12 cellular contexts compared by ENCODE assay signal in the genomic region with DNA sequence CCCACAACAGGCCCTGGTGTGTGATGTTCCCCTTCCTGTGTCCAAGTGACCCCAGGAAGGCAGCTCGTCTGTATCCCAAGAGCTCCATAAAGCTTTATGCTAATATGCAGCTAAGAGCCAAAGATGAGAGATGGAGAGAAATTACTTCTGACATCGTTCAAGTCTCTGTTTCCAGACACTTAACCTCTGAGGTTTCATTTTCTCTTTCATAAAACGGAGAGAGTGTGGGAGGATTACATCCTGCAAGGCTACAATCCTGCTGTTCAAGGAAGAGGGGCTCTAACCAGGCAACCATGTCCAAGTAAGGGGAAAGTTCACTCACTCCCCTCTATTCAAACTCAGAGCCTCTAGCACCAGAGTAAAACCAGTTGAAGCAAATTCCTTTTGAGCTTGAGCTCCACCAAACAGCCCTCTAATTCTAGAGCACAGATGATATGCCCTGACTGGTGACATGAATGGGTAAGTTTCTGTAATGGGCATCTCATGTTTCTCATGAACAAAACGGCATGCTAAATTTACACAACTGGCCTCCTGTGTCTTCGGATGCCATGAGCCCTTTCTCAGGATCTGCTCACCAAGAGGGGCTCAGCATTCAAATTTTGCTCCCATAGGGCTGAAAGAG.
DNase-seq lines count a peak whose midpoint lies in the region; ATAC-seq and TF ChIP-seq lines count a peak whose summit lies in the region.
"Had no signal": no experiment of that assay in that cellular context is flagged by ENCODE, and none has a peak within 500 bp of the region (broad histone marks: within the 10 kb centered on the region; RNA-seq: fewer than 3 reads in every experiment).

No MANE protein-coding gene starts in this region.

- no peaks in the 10 kb centered on the region for H3K36me3 ChIP-seq in CD8-positive, alpha-beta memory T cell (ENCODE audit: insufficient read depth, low read length)
- H3K36me3 ChIP-seq in thyroid gland, result no peaks in the 10 kb centered on the region

- H3K27me3 ChIP-seq in CD8-positive, alpha-beta memory T cell (ENCODE audit: insufficient read depth, low read length, poor library complexity, severe bottlenecking), result no peaks in the 10 kb centered on the region
- no peaks in the 10 kb centered on the region for H3K27me3 ChIP-seq in thyroid gland

- no peak for TF ChIP-seq CTCF in thyroid gland (IDR thresholded peaks at IDR 0.05)

- H3K9me3 Mint-ChIP-seq in CD8-positive, alpha-beta memory T cell, result peaks cover 0 to 1% (median 0%) of the 10 kb centered on the region in 5 donors
- H3K9me3 Mint-ChIP-seq in activated T-cell treated with anti-CD3 and anti-CD28 coated beads, Interleukin-2, amount 50 U/mL, for 72 hours, result no peaks in the 10 kb centered on the region
- H3K9me3 Mint-ChIP-seq: stimulated activated naive CD8-positive, alpha-beta T cell treated with anti-CD3 and anti-CD28 coated beads, Interleukin-15, Interleukin-2, amounts not matched to agents 100 ng/mL and 50 ng/mL, for 24 hours had no signal

- POLR2A ChIA-PET in CD8-positive, alpha-beta memory T cell (lab: Charles Lee), result no interaction called here

- H3K27ac ChIP-seq in CD8-positive, alpha-beta memory T cell (ENCODE audit: low read depth, low read length), result no peak overlapping the region
- H3K27ac ChIP-seq in thyroid gland, result no peak overlapping the region

- H3K4me3 ChIP-seq in CD8-positive, alpha-beta memory T cell (ENCODE audit: low read length), result no peak overlapping the region
- no peak overlapping the region for H3K4me3 ChIP-seq in thyroid gland (replicated peaks in 1 of 3)
- H3K4me3 ChIP-seq: smooth muscle cell had no signal

- CTCF ChIA-PET in CD8-positive, alpha-beta memory T cell (lab: Charles Lee), result no interaction called here

- no peak for DNase-seq in CD8-positive, alpha-beta memory T cell
- DNase-seq in GM19240 (ENCODE audit: insufficient read length, low spot score) (peak; percentile 22), thyroid gland (no peak), middle frontal gyrus (ENCODE audit: extremely low spot score, low spot score) (no peak), epidermal melanocyte (ENCODE audit: insufficient read length, low spot score) (no peak)
- no peak for DNase-seq in activated T-cell treated with anti-CD3 and anti-CD28 coated beads, Interleukin-2, amount 50 U/mL, for 72 hours
- no peak for DNase-seq in activated CD4-positive, CD25-positive, alpha-beta regulatory T cell treated with anti-CD3 and anti-CD28 coated beads, Interleukin-2, amount 50 U/mL, for 72 hours
- DNase-seq: mesendoderm, NCI-H2081 treated with DMSO at 0.1 percent for 48 hours had no signal

- WGBS in thyroid gland, 2 donors, result 34 to 37% methylated on average over 5 of the region's 5 CpGs

- H3K9me3 ChIP-seq in CD8-positive, alpha-beta memory T cell (ENCODE audit: low read length), result no peaks in the 10 kb centered on the region
- H3K9me3 ChIP-seq in thyroid gland, result no peaks in the 10 kb centered on the region

- no peaks in the 10 kb centered on the region for H3K4me1 ChIP-seq in CD8-positive, alpha-beta memory T cell (ENCODE audit: insufficient read depth, low read length)
- H3K4me1 ChIP-seq in thyroid gland, result no peaks in the 10 kb centered on the region

- H3K4me1 Mint-ChIP-seq in CD8-positive, alpha-beta memory T cell, result peaks cover 5 to 16% (median 13%) of the 10 kb centered on the region in 3 donors
- no peaks in the 10 kb centered on the region for H3K4me1 Mint-ChIP-seq in activated T-cell treated with anti-CD3 and anti-CD28 coated beads, Interleukin-2, amount 50 U/mL, for 72 hours (ENCODE audit: low read depth)

- peak; percentile 46 for ATAC-seq in HG03095 (IDR thresholded peaks at IDR 0.05; ENCODE audit: unreplicated experiment)
- ATAC-seq in activated T-cell treated with anti-CD3 and anti-CD28 coated beads, Interleukin-2, amount 50 U/mL, for 72 hours (replicated peaks in 1 of 2), result peak in 1 of 2 donors; percentile 50

- intact Hi-C loops in thyroid gland (cut with DNase I), result no loop called here

- TF ChIP-seq POLR2A in thyroid gland (IDR thresholded peaks at IDR 0.05), result no peak

- H3K27ac Mint-ChIP-seq in CD8-positive, alpha-beta memory T cell, result peak overlapping the region in 5 of 8 donors; percentile 21 to 74 (median 65)
- no peak overlapping the region for H3K27ac Mint-ChIP-seq in activated T-cell treated with anti-CD3 and anti-CD28 coated beads, Interleukin-2, amount 50 U/mL, for 72 hours
- H3K27ac Mint-ChIP-seq: stimulated activated naive CD8-positive, alpha-beta T cell treated with anti-CD3 and anti-CD28 coated beads, Interleukin-15, Interleukin-2, amounts not matched to agents 100 ng/mL and 50 ng/mL, for 24 hours had no signal

- no peaks in the 10 kb centered on the region for H3K36me3 Mint-ChIP-seq in CD8-positive, alpha-beta memory T cell
- H3K36me3 Mint-ChIP-seq in activated T-cell treated with anti-CD3 and anti-CD28 coated beads, Interleukin-2, amount 50 U/mL, for 72 hours (ENCODE audit: insufficient read depth in 2 of 2), result no peaks in the 10 kb centered on the region

- peaks cover 6 to 12% of the 10 kb centered on the region in 2 donors for H3K27me3 Mint-ChIP-seq in CD8-positive, alpha-beta memory T cell
- peaks cover 10% of the 10 kb centered on the region for H3K27me3 Mint-ChIP-seq in activated T-cell treated with anti-CD3 and anti-CD28 coated beads, Interleukin-2, amount 50 U/mL, for 72 hours (ENCODE audit: low read depth)

- peak overlapping the region in 6 of 7 donors; percentile 6 to 79 (median 70) for H3K4me3 Mint-ChIP-seq in CD8-positive, alpha-beta memory T cell
- peak overlapping the region; percentile 57 to 62 for H3K4me3 Mint-ChIP-seq in activated T-cell treated with anti-CD3 and anti-CD28 coated beads, Interleukin-2, amount 50 U/mL, for 72 hours
- H3K4me3 Mint-ChIP-seq: stimulated activated naive CD8-positive, alpha-beta T cell treated with anti-CD3 and anti-CD28 coated beads, Interleukin-15, Interleukin-2, amounts not matched to agents 100 ng/mL and 50 ng/mL, for 24 hours had no signal
